In genomic region chr2:85776672-85777071, GRCh38 we compare ENCODE assay signal across 19 cellular contexts. TPM values are rescaled to one million over a fixed set of nuclear protein-coding genes. Genes with fewer than 3 reads are reported as not detected.
DNase-seq lines count a peak whose midpoint lies in the region; ATAC-seq and TF ChIP-seq lines count a peak whose summit lies in the region.
"Had no signal": no experiment of that assay in that cellular context is flagged by ENCODE, and none has a peak within 500 bp of the region (broad histone marks: within the 10 kb centered on the region; RNA-seq: fewer than 3 reads in every experiment).

No MANE protein-coding gene starts in this region.

- no peak overlapping the region for H2AFZ ChIP-seq in osteoblast (ENCODE audit: low read length)

- peaks cover 47% of the 10 kb centered on the region for H3K79me2 ChIP-seq in osteoblast (ENCODE audit: insufficient read depth, low read length)

- intact Hi-C loops in left ventricle myocardium superior (cut with micrococcal nuclease) (no loop called here), thyroid gland (cut with DNase I) (no loop called here)

- TF ChIP-seq POLR2A in thyroid gland (IDR thresholded peaks at IDR 0.05) = no peak

- peaks cover 53% of the 10 kb centered on the region for H3K36me3 ChIP-seq in adipocyte (ENCODE audit: control insufficient read depth, insufficient read depth, low read length, severe bottlenecking)
- peaks cover 11% of the 10 kb centered on the region for H3K36me3 ChIP-seq in osteoblast (ENCODE audit: insufficient read depth, low read length)
- H3K36me3 ChIP-seq in thyroid gland = peaks cover 29 to 55% of the 10 kb centered on the region in 2 donors
- H3K36me3 ChIP-seq: BE2C, Peyer's patch had no signal

- 87 to 88% methylated on average over 8 to 9 of the region's 9 CpGs for WGBS in thyroid gland, 2 donors

- H3K9ac ChIP-seq in adipocyte (ENCODE audit: low read length) = peak overlapping the region; percentile 50

- H3K4me1 ChIP-seq in adipocyte (ENCODE audit: control insufficient read depth, insufficient read depth, low read length) = peaks cover 74% of the 10 kb centered on the region
- H3K4me1 ChIP-seq in osteoblast (ENCODE audit: insufficient read depth, low read length) = peaks cover 23% of the 10 kb centered on the region
- H3K4me1 ChIP-seq in thyroid gland = peaks cover 63 to 93% of the 10 kb centered on the region in 2 donors

- H3K27me3 ChIP-seq in adipocyte (replicated peaks; ENCODE audit: control insufficient read depth, insufficient read depth, low read length) = no peaks in the 10 kb centered on the region
- no peaks in the 10 kb centered on the region for H3K27me3 ChIP-seq in osteoblast (ENCODE audit: insufficient read depth, low read length)
- no peaks in the 10 kb centered on the region for H3K27me3 ChIP-seq in thyroid gland
- H3K27me3 ChIP-seq: BE2C, Peyer's patch, SJSA1 had no signal

- H3K9me3 ChIP-seq in adipocyte (ENCODE audit: control insufficient read depth, low read length) (no peaks in the 10 kb centered on the region), osteoblast (ENCODE audit: low read depth, low read length) (no peaks in the 10 kb centered on the region), thyroid gland (no peaks in the 10 kb centered on the region)
- H3K9me3 ChIP-seq: BE2C, Peyer's patch, SJSA1 had no signal

- no peak overlapping the region for H3K27ac ChIP-seq in osteoblast (ENCODE audit: low read depth, low read length)
- peak overlapping the region in 2 of 3 donors; percentile 96 to 99 for H3K27ac ChIP-seq in thyroid gland
- H3K27ac ChIP-seq: Peyer's patch, SJSA1 had no signal

- TF ChIP-seq CTCF in osteoblast (IDR thresholded peaks at IDR 0.05; ENCODE audit: extremely low read depth, low read depth, low read length) (no peak), thyroid gland (IDR thresholded peaks at IDR 0.05) (no peak)

- H4K20me1 ChIP-seq in osteoblast (ENCODE audit: insufficient read depth, low read length) = peaks cover 14% of the 10 kb centered on the region

- no peak overlapping the region for H3K4me2 ChIP-seq in osteoblast (ENCODE audit: insufficient read depth, low read length)

- no peak for ATAC-seq in left ventricle myocardium superior
- ATAC-seq: HCT116 had no signal

- H3K4me3 ChIP-seq in adipocyte (ENCODE audit: low read length) (no peak overlapping the region), osteoblast (ENCODE audit: insufficient read depth, low read length) (no peak overlapping the region), thyroid gland (replicated peaks in 1 of 3) (no peak overlapping the region)
- H3K4me3 ChIP-seq: Peyer's patch, SJSA1 had no signal

- DNase-seq in adipocyte (ENCODE audit: low read depth) = no peak
- DNase-seq in left ventricle myocardium superior = peak; percentile 36
- peak; percentile 58 for DNase-seq in osteoblast (ENCODE audit: insufficient read length, low spot score, missing footprints)
- DNase-seq in thyroid gland = no peak
- no peak for DNase-seq in COR-L47 (lab: John Stamatoyannopoulos, UW)
- no peak for DNase-seq in dedifferentiated amniotic fluid mesenchymal stem cell (ENCODE audit: extremely low spot score)
- DNase-seq in activated CD4-positive, alpha-beta T cell treated with anti-CD3 and anti-CD28 coated beads for 4 hours = no peak
- DNase-seq: BE2C, EL, GF-D8, Karpas-422, MV-4-11, NCI-H1105 treated with DMSO at 0.1 percent for 48 hours, NCI-H1694, NCI-H2081 treated with DMSO at 0.1 percent for 48 hours, NCI-H526, Peyer's patch had no signal

RNA-seq across cellular contexts. Expression of gene ATOH8, which starts 22.9 kb away (rescaled TPM):
- total RNA-seq in left ventricle myocardium superior (29.6 TPM), osteoblast (18.6 and 35.1 TPM in 2 replicates), thyroid gland (100 to 1,000 TPM in 2 of 4 donors, 10 to 100 TPM in 2; 82.8 to 260 (median 167) TPM)

Comparison
In these comparisons a context has a peak if more than half of its experiments do, and no peak if none do; other contexts are left out.
1. DNase-seq: peak in left ventricle myocardium superior (single experiment) and osteoblast (single experiment); none in adipocyte (single experiment), thyroid gland (0 of 2), COR-L47 (single experiment), dedifferentiated amniotic fluid mesenchymal stem cell (single experiment) and activated CD4-positive, alpha-beta T cell treated with anti-CD3 and anti-CD28 coated beads for 4 hours (0 of 2).